23 cellular contexts compared by ENCODE assay signal in the genomic region with DNA sequence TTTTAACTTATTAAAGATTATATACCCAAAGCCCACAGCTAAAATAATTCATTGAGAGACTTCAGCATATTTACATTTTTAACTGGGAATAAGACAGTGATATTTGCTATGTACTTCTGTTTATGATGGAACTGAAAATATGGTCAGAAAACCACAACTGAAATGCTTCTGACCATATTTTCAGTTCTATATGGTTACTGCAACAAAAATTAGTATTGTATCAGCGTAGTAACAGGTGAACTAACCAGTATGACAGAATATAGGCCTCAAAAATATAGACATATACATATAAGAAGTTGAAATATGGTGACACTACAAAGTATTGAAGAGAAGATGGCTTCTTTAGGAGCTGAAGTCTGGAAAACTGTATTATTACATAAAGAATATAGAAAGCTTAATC.
"Had no signal": no experiment of that assay in that cellular context is flagged by ENCODE, and none has a peak within 500 bp of the region (broad histone marks: within the 10 kb centered on the region; RNA-seq: fewer than 3 reads in every experiment).

No MANE protein-coding gene starts in this region.

- ATAC-seq: activated CD8-positive, alpha-beta T cell treated with anti-CD3 and anti-CD28 coated beads for 36 hours; activated naive CD8-positive, alpha-beta T cell treated with anti-CD3 and anti-CD28 coated beads, Interleukin-2, amount 50 U/mL, for 24 hours; esophagus mucosa; left cardiac atrium; left ventricle myocardium superior; right lobe of liver; stimulated activated naive CD8-positive, alpha-beta T cell treated with anti-CD3 and anti-CD28 coated beads, Interleukin-15, Interleukin-2, amounts not matched to agents 100 U/mL and 50 U/mL, for 24 hours had no signal

- H3K4me1 ChIP-seq: breast epithelium, right lobe of liver, testis, transverse colon had no signal

- H3K9me3 ChIP-seq: neutrophil, right lobe of liver, testis had no signal

- H3K27ac ChIP-seq: breast epithelium, neutrophil, right lobe of liver, testis, transverse colon had no signal

- H3K36me3 ChIP-seq: breast epithelium, neutrophil, right lobe of liver, transverse colon had no signal

- DNase-seq: activated B cell treated with CpG ODN at 0.5 μM for 24 hours; activated CD4-positive, alpha-beta T cell treated with anti-CD3 and anti-CD28 coated beads, Interleukin-2, amount 50 U/mL, for 1 hour; activated CD8-positive, alpha-beta T cell treated with anti-CD3 and anti-CD28 coated beads for 36 hours; activated naive CD8-positive, alpha-beta T cell treated with anti-CD3 and anti-CD28 coated beads, Interleukin-2, amount 50 U/mL, for 24 hours; activated T-cell treated with anti-CD3 and anti-CD28 coated beads, Interleukin-2, amount 50 U/mL, for 48 hours; amygdala; central memory CD4-positive, alpha-beta T cell; endodermal cell; foreskin fibroblast; head of caudate nucleus; hippocampal formation; left cardiac atrium; left ventricle myocardium superior; naive B cell; nephron progenitor cell; right lobe of liver; stimulated activated CD4-positive, alpha-beta T cell treated with anti-CD3 and anti-CD28 coated beads, Interleukin-2, amount 100 ng/mL, for 48 hours; stimulated activated naive CD8-positive, alpha-beta T cell treated with anti-CD3 and anti-CD28 coated beads, Interleukin-15, Interleukin-2, amounts not matched to agents 100 U/mL and 50 U/mL, for 24 hours; testis; transverse colon had no signal

- H3K4me3 ChIP-seq: breast epithelium, right lobe of liver, testis, transverse colon had no signal

- H3K27me3 ChIP-seq: breast epithelium, neutrophil, right lobe of liver, testis, transverse colon had no signal
